8 cellular contexts compared by ENCODE assay signal in genomic region chrX:39814391-39814790, GRCh38.
DNase-seq lines count a peak whose midpoint lies in the region; ATAC-seq, FAIRE-seq and TF ChIP-seq lines count a peak whose summit lies in the region.

No MANE protein-coding gene starts in this region.

- CTCF ChIA-PET in activated CD4-positive, alpha-beta memory T cell treated with anti-CD3 and anti-CD28 coated beads for 36 hours (lab: Charles Lee): interaction anchor here (0.8 to 1.7 kb wide), 5 partner anchors 9 to 655 kb away, joined by 3 to 7 read pairs (median 3); no protein-coding TSS in a partner anchor

- intact Hi-C loops in activated CD4-positive, alpha-beta memory T cell treated with anti-CD3 and anti-CD28 coated beads for 36 hours (cut with micrococcal nuclease): loop anchor here (2.0 to 10.0 kb wide), 5 partner anchors 42 to 653 kb away; partner anchors contain the start of gene BCOR

- no peak overlapping the region for H3K27ac Mint-ChIP-seq in activated CD4-positive, alpha-beta memory T cell treated with anti-CD3 and anti-CD28 coated beads for 36 hours

- no peak for ATAC-seq in GM18519 (IDR thresholded peaks at IDR 0.05; ENCODE audit: low FRiP score, unreplicated experiment)

- no peaks in the 10 kb centered on the region for H3K27me3 Mint-ChIP-seq in activated CD4-positive, alpha-beta memory T cell treated with anti-CD3 and anti-CD28 coated beads for 36 hours

- peak in 2 of 3 experiments; percentile 38 to 72 for DNase-seq in NCI-H1417 (lab: John Stamatoyannopoulos, UW)
- DNase-seq in NCI-H1417 treated with DMSO at 0.1 percent for 48 hours (lab: John Stamatoyannopoulos, UW): no peak
- DNase-seq in NCI-H1436 (lab: John Stamatoyannopoulos, UW): peak; percentile 26
- peak; percentile 52 for DNase-seq in activated CD4-positive, alpha-beta memory T cell treated with anti-CD3 and anti-CD28 coated beads for 36 hours
- peak; percentile 38 for DNase-seq in fibroblast of the aortic adventitia (ENCODE audit: low read depth)
- peak; percentile 22 for DNase-seq in stimulated activated CD4-positive, alpha-beta T cell treated with anti-CD3 and anti-CD28 coated beads, Interleukin-4, amount 100 ng/mL, for 1 hour
- DNase-seq in urothelium cell line (ENCODE audit: low spot score): no peak

- H3K9me3 Mint-ChIP-seq in activated CD4-positive, alpha-beta memory T cell treated with anti-CD3 and anti-CD28 coated beads for 36 hours: no peaks in the 10 kb centered on the region

- H3K4me3 Mint-ChIP-seq in activated CD4-positive, alpha-beta memory T cell treated with anti-CD3 and anti-CD28 coated beads for 36 hours: no peak overlapping the region

- no peak overlapping the region for H3K4me3 ChIP-seq in fibroblast of the aortic adventitia (ENCODE audit: low read depth, low read length)

- peak; percentile 37 for TF ChIP-seq CTCF in fibroblast of the aortic adventitia (IDR thresholded peaks at IDR 0.05; ENCODE audit: insufficient read depth, low read length)

- POLR2A ChIA-PET in activated CD4-positive, alpha-beta memory T cell treated with anti-CD3 and anti-CD28 coated beads for 36 hours (lab: Charles Lee): no interaction called here

- FAIRE-seq in urothelium cell line (lab: Jason Lieb, UNC): no peak

- peaks cover 31% of the 10 kb centered on the region for H3K4me1 Mint-ChIP-seq in activated CD4-positive, alpha-beta memory T cell treated with anti-CD3 and anti-CD28 coated beads for 36 hours (ENCODE audit: low read depth)

- no peaks in the 10 kb centered on the region for H3K36me3 Mint-ChIP-seq in activated CD4-positive, alpha-beta memory T cell treated with anti-CD3 and anti-CD28 coated beads for 36 hours

Comparison
In these comparisons a context has a peak if more than half of its experiments do, and no peak if none do; other contexts are left out.
1. DNase-seq: peak in NCI-H1417 (2 of 3), NCI-H1436 (single experiment), activated CD4-positive, alpha-beta memory T cell treated with anti-CD3 and anti-CD28 coated beads for 36 hours (single experiment), fibroblast of the aortic adventitia (single experiment) and stimulated activated CD4-positive, alpha-beta T cell treated with anti-CD3 and anti-CD28 coated beads, Interleukin-4, amount 100 ng/mL, for 1 hour (single experiment); none in NCI-H1417 treated with DMSO at 0.1 percent for 48 hours (single experiment) and urothelium cell line (single experiment).